2 cellular contexts compared by ENCODE assay signal in genomic region chr11:77096591-77097019, GRCh38.
TF ChIP-seq lines count a peak whose summit lies in the region.

No MANE protein-coding gene starts in this region.

TF ChIP-seq in HEK293, 187 proteins besides CTCF, POLR2A, EP300 and RAD21:
- TF ChIP-seq GLIS1 (tag by site-specific recombination; IDR thresholded peaks at IDR 0.05) = peak; percentile 27; the same call in 1 of the 2 replicates
- peak; percentile 74 for TF ChIP-seq KLF1 (tag by site-specific recombination; IDR thresholded peaks at IDR 0.05)
- TF ChIP-seq TCF7L2 (IDR thresholded peaks at IDR 0.05; ENCODE audit: borderline replicate concordance, low read depth, low read length) = no peak
TF ChIP-seq in HEK293: peak in this region for 2.

TF ChIP-seq in HepG2, 621 proteins besides CTCF, POLR2A, EP300 and RAD21:
- peak; percentile 5; the same call in 1 of the 2 replicates for TF ChIP-seq CEBPB (IDR thresholded peaks at IDR 0.05; ENCODE audit: borderline replicate concordance, low read depth, low read length)
- TF ChIP-seq ZBTB3 (CRISPR knock-in tag; IDR thresholded peaks at IDR 0.05; ENCODE audit: borderline replicate concordance, low read depth) = no peak
- TF ChIP-seq EZH2 (conservative IDR thresholded peaks at IDR 0.05; ENCODE audit: low read depth, low read length) = no peak
- no peak for TF ChIP-seq ZNF484 (CRISPR knock-in tag; IDR thresholded peaks at IDR 0.05; ENCODE audit: borderline replicate concordance, low read depth)
- TF ChIP-seq ZKSCAN1 (IDR thresholded peaks at IDR 0.05; ENCODE audit: low read length) = no peak
- no peak for TF ChIP-seq UBTF (CRISPR knock-in tag; IDR thresholded peaks at IDR 0.05)
- TF ChIP-seq ZBTB10 (CRISPR knock-in tag; IDR thresholded peaks at IDR 0.05; ENCODE audit: borderline replicate concordance) = no peak
- no peak for TF ChIP-seq ZFYVE20 (CRISPR knock-in tag; IDR thresholded peaks at IDR 0.05; ENCODE audit: borderline replicate concordance, low read depth)
- no peak for TF ChIP-seq HNF4A (CRISPR knock-in tag; IDR thresholded peaks at IDR 0.05)
- no peak for TF ChIP-seq MAX (IDR thresholded peaks at IDR 0.05)
- TF ChIP-seq CHD2 (IDR thresholded peaks at IDR 0.05; ENCODE audit: low read depth, low read length) = no peak
- TF ChIP-seq CEBPG (CRISPR knock-in tag; IDR thresholded peaks at IDR 0.05) = 0 out of 2 replicates have a peak, but pooled peaks have one; percentile 14
- 0 out of 2 replicates have a peak, but pooled peaks have one; percentile 26 for TF ChIP-seq ZNF329 (CRISPR knock-in tag; IDR thresholded peaks at IDR 0.05; ENCODE audit: low read depth)
- TF ChIP-seq KMT2B (CRISPR knock-in tag; IDR thresholded peaks at IDR 0.05) = no peak
- TF ChIP-seq ZNF879 (CRISPR knock-in tag; IDR thresholded peaks at IDR 0.05) = no peak
- no peak for TF ChIP-seq ZNF737 (CRISPR knock-in tag; IDR thresholded peaks at IDR 0.05; ENCODE audit: borderline replicate concordance)
- no peak for TF ChIP-seq FLYWCH1 (CRISPR knock-in tag; IDR thresholded peaks at IDR 0.05)
- no peak for TF ChIP-seq ZNF331 (CRISPR knock-in tag; IDR thresholded peaks at IDR 0.05)
- TF ChIP-seq AGO1 (IDR thresholded peaks at IDR 0.05; ENCODE audit: low read depth, low read length, poor library complexity, severe bottlenecking) = no peak
- no peak for TF ChIP-seq TCF7 (IDR thresholded peaks at IDR 0.05; ENCODE audit: low read depth)
